8 cellular contexts compared by ENCODE assay signal in the genomic region with DNA sequence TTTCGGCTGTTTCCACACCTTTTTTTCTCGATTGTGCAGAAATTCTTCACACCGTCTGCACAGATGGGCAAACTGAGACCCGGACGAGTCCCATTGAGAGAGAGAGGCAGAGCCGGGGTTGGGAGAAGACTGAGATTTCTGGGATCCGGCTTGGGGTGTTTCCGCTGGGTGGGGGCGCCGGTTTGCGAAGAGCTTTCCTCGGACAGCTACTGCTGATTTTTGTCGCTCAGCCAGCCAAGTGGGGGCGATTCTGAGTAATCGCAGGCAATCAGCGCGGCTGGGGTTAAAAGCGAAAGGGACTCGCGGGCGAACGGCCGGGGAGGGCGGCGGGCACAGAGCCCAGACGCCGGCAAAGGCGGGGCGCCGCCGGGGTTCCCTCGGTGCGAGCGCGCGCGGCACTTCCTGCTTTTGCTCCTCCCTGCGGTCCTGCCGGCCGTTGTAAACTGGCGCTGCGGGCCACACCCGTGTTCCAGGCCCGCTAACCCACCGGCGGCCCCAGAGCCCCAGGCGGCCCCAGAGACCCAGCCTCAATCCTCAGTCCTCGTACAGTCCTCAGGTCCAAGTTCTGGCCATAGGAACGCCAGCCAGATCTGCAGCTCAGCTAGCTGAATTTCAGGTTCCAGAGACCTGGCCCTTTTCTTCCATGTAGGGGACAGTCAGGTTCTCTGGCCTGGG. TPM values are rescaled to one million over a fixed set of nuclear protein-coding genes. Genes with fewer than 3 reads are reported as not detected.
DNase-seq lines count a peak whose midpoint lies in the region; ATAC-seq and TF ChIP-seq lines count a peak whose summit lies in the region.

No MANE protein-coding gene starts in this region.

- H3K4me1 ChIP-seq in DOHH2 (ENCODE audit: control insufficient read depth, low read length), result peaks cover 21% of the 10 kb centered on the region

- H3K36me3 ChIP-seq in DOHH2 (ENCODE audit: control insufficient read depth, low read length), result no peaks in the 10 kb centered on the region

- no peaks in the 10 kb centered on the region for H3K27me3 Mint-ChIP-seq in activated T-helper 17 cell treated with anti-CD3 and anti-CD28 coated beads, Interleukin-2, amount 50 U/mL, for 72 hours
- H3K27me3 Mint-ChIP-seq in natural killer cell (ENCODE audit: low read depth in 2 of 2), result peaks cover 0 to 1% of the 10 kb centered on the region in 2 donors
- no peaks in the 10 kb centered on the region for H3K27me3 Mint-ChIP-seq in stimulated activated naive B cell treated with anti-CD40 and anti-IgM and Interleukin-4, amounts not matched to agents 10 μg/mL and 1 μg/mL and 100 μg/mL, for 72 hours

- no peaks in the 10 kb centered on the region for H3K9me2 ChIP-seq in DOHH2 (replicated peaks; ENCODE audit: control insufficient read depth, low read length)

- H3K4me3 ChIP-seq in DOHH2 (ENCODE audit: low read length) (peak overlapping the region; percentile 80), fibroblast of mammary gland (ENCODE audit: control insufficient read depth, low read depth, low read length) (peak overlapping the region; percentile 55)

- peak overlapping the region; percentile 90 for H3K4me2 ChIP-seq in DOHH2 (ENCODE audit: low read length)

- TF ChIP-seq EP300 in Ishikawa (IDR thresholded peaks at IDR 0.05; ENCODE audit: borderline replicate concordance), result peak; percentile 78

- H3K9me3 Mint-ChIP-seq in activated T-helper 17 cell treated with anti-CD3 and anti-CD28 coated beads, Interleukin-2, amount 50 U/mL, for 72 hours, result no peaks in the 10 kb centered on the region
- H3K9me3 Mint-ChIP-seq in natural killer cell, result no peaks in the 10 kb centered on the region
- H3K9me3 Mint-ChIP-seq in stimulated activated naive B cell treated with anti-CD40 and anti-IgM and Interleukin-4, amounts not matched to agents 10 μg/mL and 1 μg/mL and 100 μg/mL, for 72 hours, result no peaks in the 10 kb centered on the region

- no peaks in the 10 kb centered on the region for H3K9me3 ChIP-seq in DOHH2 (ENCODE audit: control insufficient read depth, insufficient read depth, low read length)

- peaks cover 6% of the 10 kb centered on the region; the same call in 1 of the 2 replicates for H3K27me3 ChIP-seq in DOHH2 (ENCODE audit: control insufficient read depth, low read length)

- ATAC-seq in GM21717 (IDR thresholded peaks at IDR 0.05; ENCODE audit: unreplicated experiment) (peak; percentile 86), natural killer cell (peak; percentile 80 to 89 (median 81))
- ATAC-seq in activated T-helper 17 cell treated with anti-CD3 and anti-CD28 coated beads, Interleukin-2, amount 50 U/mL, for 72 hours (replicated peaks), result peak; percentile 84
- ATAC-seq in stimulated activated naive B cell treated with anti-CD40 and anti-IgM and Interleukin-4, amounts not matched to agents 10 μg/mL and 1 μg/mL and 100 μg/mL, for 72 hours (replicated peaks), result peak; percentile 90 to 91

- H3K79me2 ChIP-seq in DOHH2 (ENCODE audit: control insufficient read depth, low read length), result no peaks in the 10 kb centered on the region; the same call in 1 of the 2 replicates

- DNase-seq in RPMI7951 (ENCODE audit: low read depth) (peak; percentile 94), fibroblast of mammary gland (ENCODE audit: low read depth) (peak; percentile 90), natural killer cell (peak; percentile 83)
- peak; percentile 85 for DNase-seq in stimulated activated naive B cell treated with anti-CD40 and anti-IgM and Interleukin-4, amounts not matched to agents 10 μg/mL and 1 μg/mL and 100 μg/mL, for 72 hours

- peak overlapping the region; percentile 62 for H3K27ac ChIP-seq in DOHH2 (ENCODE audit: low read depth, low read length)

- no peaks in the 10 kb centered on the region for H3K36me3 Mint-ChIP-seq in activated T-helper 17 cell treated with anti-CD3 and anti-CD28 coated beads, Interleukin-2, amount 50 U/mL, for 72 hours (ENCODE audit: low read depth)
- no peaks in the 10 kb centered on the region for H3K36me3 Mint-ChIP-seq in natural killer cell
- H3K36me3 Mint-ChIP-seq in stimulated activated naive B cell treated with anti-CD40 and anti-IgM and Interleukin-4, amounts not matched to agents 10 μg/mL and 1 μg/mL and 100 μg/mL, for 72 hours, result peaks cover 0 to 1% of the 10 kb centered on the region in 2 donors

- no peaks in the 10 kb centered on the region for H4K20me1 ChIP-seq in DOHH2 (ENCODE audit: control insufficient read depth, insufficient read depth, low read depth, low read length)

- intact Hi-C loops in natural killer cell (cut with micrococcal nuclease), result loop anchor here (2.0 to 10.0 kb wide), 6 partner anchors 46 to 479 kb away; a partner anchor contains a TSS

- peak overlapping the region; percentile 87 for H3K4me3 Mint-ChIP-seq in activated T-helper 17 cell treated with anti-CD3 and anti-CD28 coated beads, Interleukin-2, amount 50 U/mL, for 72 hours
- peak overlapping the region; percentile 92 for H3K4me3 Mint-ChIP-seq in natural killer cell
- H3K4me3 Mint-ChIP-seq in stimulated activated naive B cell treated with anti-CD40 and anti-IgM and Interleukin-4, amounts not matched to agents 10 μg/mL and 1 μg/mL and 100 μg/mL, for 72 hours, result peak overlapping the region; percentile 88 to 95

- TF ChIP-seq CTCF in DOHH2 (IDR thresholded peaks at IDR 0.05; ENCODE audit: low read depth, low read length, poor library complexity, severe bottlenecking), result peak; percentile 21
- TF ChIP-seq CTCF in fibroblast of mammary gland (conservative IDR thresholded peaks at IDR 0.05; ENCODE audit: control insufficient read depth, insufficient read depth, low read depth, low read length), result no peak
- no peak for TF ChIP-seq CTCF in natural killer cell (IDR thresholded peaks at IDR 0.05)

- peaks cover 10% of the 10 kb centered on the region for H3F3A ChIP-seq in DOHH2 (ENCODE audit: control insufficient read depth, insufficient read depth)

- peak; percentile 25 for TF ChIP-seq RAD21 in Ishikawa (IDR thresholded peaks at IDR 0.05; ENCODE audit: low read depth)

- H3K27ac Mint-ChIP-seq in activated T-helper 17 cell treated with anti-CD3 and anti-CD28 coated beads, Interleukin-2, amount 50 U/mL, for 72 hours, result peak overlapping the region; percentile 76
- H3K27ac Mint-ChIP-seq in natural killer cell, result peak overlapping the region; percentile 88
- peak overlapping the region; percentile 93 for H3K27ac Mint-ChIP-seq in stimulated activated naive B cell treated with anti-CD40 and anti-IgM and Interleukin-4, amounts not matched to agents 10 μg/mL and 1 μg/mL and 100 μg/mL, for 72 hours

- peaks cover 19% of the 10 kb centered on the region for H3K4me1 Mint-ChIP-seq in activated T-helper 17 cell treated with anti-CD3 and anti-CD28 coated beads, Interleukin-2, amount 50 U/mL, for 72 hours
- H3K4me1 Mint-ChIP-seq in natural killer cell, result peaks cover 49 to 61% of the 10 kb centered on the region in 2 donors
- peaks cover 36 to 59% of the 10 kb centered on the region in 2 donors for H3K4me1 Mint-ChIP-seq in stimulated activated naive B cell treated with anti-CD40 and anti-IgM and Interleukin-4, amounts not matched to agents 10 μg/mL and 1 μg/mL and 100 μg/mL, for 72 hours

TF ChIP-seq in Ishikawa, 13 proteins besides CTCF, POLR2A, EP300 and RAD21 (continues in another document):
- TF ChIP-seq CREB1 (IDR thresholded peaks at IDR 0.05; ENCODE audit: low read depth) (no peak), TEAD4 (IDR thresholded peaks at IDR 0.05) (peak; percentile 45), TAF1 (IDR thresholded peaks at IDR 0.05; ENCODE audit: low read depth) (peak; percentile 64), ZBTB7A (IDR thresholded peaks at IDR 0.05; ENCODE audit: low read depth) (peak; percentile 55; the same call in 1 of the 2 replicates), YY1 (IDR thresholded peaks at IDR 0.05; ENCODE audit: low read depth) (no peak), FOXM1 (IDR thresholded peaks at IDR 0.05; ENCODE audit: borderline replicate concordance, low read depth) (peak; percentile 33; the same call in 1 of the 2 replicates), EGR1 (IDR thresholded peaks at IDR 0.05) (no peak)
- TF ChIP-seq, protein P1, sequence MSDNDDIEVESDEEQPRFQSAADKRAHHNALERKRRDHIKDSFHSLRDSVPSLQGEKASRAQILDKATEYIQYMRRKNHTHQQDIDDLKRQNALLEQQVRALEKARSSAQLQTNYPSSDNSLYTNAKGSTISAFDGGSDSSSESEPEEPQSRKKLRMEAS (IDR thresholded peaks at IDR 0.05), result no peak; the same call in none of the 2 replicates
- TF ChIP-seq, protein P2, sequence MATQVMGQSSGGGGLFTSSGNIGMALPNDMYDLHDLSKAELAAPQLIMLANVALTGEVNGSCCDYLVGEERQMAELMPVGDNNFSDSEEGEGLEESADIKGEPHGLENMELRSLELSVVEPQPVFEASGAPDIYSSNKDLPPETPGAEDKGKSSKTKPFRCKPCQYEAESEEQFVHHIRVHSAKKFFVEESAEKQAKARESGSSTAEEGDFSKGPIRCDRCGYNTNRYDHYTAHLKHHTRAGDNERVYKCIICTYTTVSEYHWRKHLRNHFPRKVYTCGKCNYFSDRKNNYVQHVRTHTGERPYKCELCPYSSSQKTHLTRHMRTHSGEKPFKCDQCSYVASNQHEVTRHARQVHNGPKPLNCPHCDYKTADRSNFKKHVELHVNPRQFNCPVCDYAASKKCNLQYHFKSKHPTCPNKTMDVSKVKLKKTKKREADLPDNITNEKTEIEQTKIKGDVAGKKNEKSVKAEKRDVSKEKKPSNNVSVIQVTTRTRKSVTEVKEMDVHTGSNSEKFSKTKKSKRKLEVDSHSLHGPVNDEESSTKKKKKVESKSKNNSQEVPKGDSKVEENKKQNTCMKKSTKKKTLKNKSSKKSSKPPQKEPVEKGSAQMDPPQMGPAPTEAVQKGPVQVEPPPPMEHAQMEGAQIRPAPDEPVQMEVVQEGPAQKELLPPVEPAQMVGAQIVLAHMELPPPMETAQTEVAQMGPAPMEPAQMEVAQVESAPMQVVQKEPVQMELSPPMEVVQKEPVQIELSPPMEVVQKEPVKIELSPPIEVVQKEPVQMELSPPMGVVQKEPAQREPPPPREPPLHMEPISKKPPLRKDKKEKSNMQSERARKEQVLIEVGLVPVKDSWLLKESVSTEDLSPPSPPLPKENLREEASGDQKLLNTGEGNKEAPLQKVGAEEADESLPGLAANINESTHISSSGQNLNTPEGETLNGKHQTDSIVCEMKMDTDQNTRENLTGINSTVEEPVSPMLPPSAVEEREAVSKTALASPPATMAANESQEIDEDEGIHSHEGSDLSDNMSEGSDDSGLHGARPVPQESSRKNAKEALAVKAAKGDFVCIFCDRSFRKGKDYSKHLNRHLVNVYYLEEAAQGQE (IDR thresholded peaks at IDR 0.05; ENCODE audit: low read depth), result no peak
- TF ChIP-seq, protein P3, sequence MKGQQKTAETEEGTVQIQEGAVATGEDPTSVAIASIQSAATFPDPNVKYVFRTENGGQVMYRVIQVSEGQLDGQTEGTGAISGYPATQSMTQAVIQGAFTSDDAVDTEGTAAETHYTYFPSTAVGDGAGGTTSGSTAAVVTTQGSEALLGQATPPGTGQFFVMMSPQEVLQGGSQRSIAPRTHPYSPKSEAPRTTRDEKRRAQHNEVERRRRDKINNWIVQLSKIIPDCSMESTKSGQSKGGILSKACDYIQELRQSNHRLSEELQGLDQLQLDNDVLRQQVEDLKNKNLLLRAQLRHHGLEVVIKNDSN (IDR thresholded peaks at IDR 0.05), result peak; percentile 4; the same call in 1 of the 2 replicates

RNA-seq across cellular contexts. Expression of a gene that starts 32.4 kb away (rescaled TPM):
- 36.6 and 49.7 TPM in 2 replicates for total RNA-seq in RPMI7951 (2014; rRNA removed; shearing (Covaris generic))
- total RNA-seq in activated T-helper 17 cell treated with anti-CD3 and anti-CD28 coated beads, Interleukin-2, amount 50 U/mL, for 72 hours, result 10 to 100 TPM; 53.4 to 62.2 TPM
- total RNA-seq in natural killer cell, result 1,000 to 10,000 TPM; 1,209 to 1,942 (median 1,808) TPM

Comparison
In these comparisons a context has a peak if more than half of its experiments do, and no peak if none do; other contexts are left out.
1. Peak in every context shown above with its lines: DNase-seq, ATAC-seq, H3K4me3 ChIP-seq and H3K27ac ChIP-seq.
2. RNA of a gene that starts 32.4 kb away (total RNA-seq): 1,209 to 1,942 TPM in natural killer cell; 53.4 to 62.2 TPM in activated T-helper 17 cell treated with anti-CD3 and anti-CD28 coated beads, Interleukin-2, amount 50 U/mL, for 72 hours and 36.6 to 49.7 TPM in RPMI7951; every median in the first group is over 10 times any median in the second.